ENCODE assay signal across 8 cellular contexts in genomic region chr1:27725374-27726172, GRCh38. TPM values are rescaled to one million over a fixed set of nuclear protein-coding genes. Genes with fewer than 3 reads are reported as not detected.
A peak's percentile ranks its signal among the peaks of the same experiment; 100 is the strongest.
DNase-seq lines count a peak whose midpoint lies in the region; ATAC-seq, FAIRE-seq and TF ChIP-seq lines count a peak whose summit lies in the region.

FAM76A (plus strand) TSS chr1:27725961; CDS start chr1:27726081, 120 bp downstream.

- no peaks in the 10 kb centered on the region for H3K27me3 Mint-ChIP-seq in Calu3 (ENCODE audit: unreplicated experiment)
- H3K27me3 Mint-ChIP-seq in activated CD8-positive, alpha-beta memory T cell treated with anti-CD3 and anti-CD28 coated beads, Interleukin-2, amount 10 ng/mL, durations not matched to agents 7 days and 5 days = peaks cover 2% of the 10 kb centered on the region

- peak within 1 kb of the TSS; percentile 68 for H3K4me3 Mint-ChIP-seq in Calu3 (ENCODE audit: low read depth, unreplicated experiment)
- peak within 1 kb of the TSS; percentile 84 for H3K4me3 Mint-ChIP-seq in activated CD8-positive, alpha-beta memory T cell treated with anti-CD3 and anti-CD28 coated beads, Interleukin-2, amount 10 ng/mL, durations not matched to agents 7 days and 5 days

- H2BK15ac ChIP-seq in H1 (ENCODE audit: low read length) (no peak within 1 kb of the TSS; the same call in 1 of the 2 replicates), mesenchymal stem cell (ENCODE audit: low read depth, poor library complexity, severe bottlenecking) (peak within 1 kb of the TSS; percentile 98)

- H3K4ac ChIP-seq in H1 (replicated peaks; ENCODE audit: insufficient read length, low read depth, low read length) (no peak within 1 kb of the TSS), mesenchymal stem cell (ENCODE audit: low read depth in 1 of 2, low read length in 2 of 2) (peak within 1 kb of the TSS; percentile 21 to 58)

- H3K14ac ChIP-seq in H1 (ENCODE audit: insufficient read length) (no peak within 1 kb of the TSS), mesenchymal stem cell (ENCODE audit: low read length in 2 of 2) (peak within 1 kb of the TSS in 1 of 2 experiments; percentile 93)

- peak within 1 kb of the TSS; percentile 93 for H3K27ac Mint-ChIP-seq in Calu3 (ENCODE audit: unreplicated experiment)
- H3K27ac Mint-ChIP-seq in activated CD8-positive, alpha-beta memory T cell treated with anti-CD3 and anti-CD28 coated beads, Interleukin-2, amount 10 ng/mL, durations not matched to agents 7 days and 5 days = peak within 1 kb of the TSS; percentile 93

- no peaks in the 10 kb centered on the region; a peak in 1 of 4 replicates for H3K79me2 ChIP-seq in H1 (ENCODE audit: control insufficient read depth in 1 of 2, insufficient read depth in 2 of 2, low read length in 2 of 2)

- H3K9ac ChIP-seq in H1 (replicated peaks in 1 of 4; ENCODE audit: extremely low read depth in 1 of 4, low read depth in 3 of 4, low read length in 3 of 4) (peak within 1 kb of the TSS; percentile 44 to 84 (median 52)), mesenchymal stem cell (ENCODE audit: low read length) (peak within 1 kb of the TSS; percentile 99)

- no peaks in the 10 kb centered on the region for H4K20me1 ChIP-seq in H1 (replicated peaks in 1 of 2; ENCODE audit: control insufficient read depth in 1 of 2, insufficient read depth in 2 of 2, low read length in 2 of 2)

- H3K27me3 ChIP-seq in H1 (replicated peaks in 1 of 4; ENCODE audit: control insufficient read depth in 3 of 4, extremely low read depth in 1 of 4, insufficient read depth in 3 of 4, low read length in 3 of 4) (peaks cover 0 to 2% (median 0%) of the 10 kb centered on the region in 4 experiments; a peak in 1 of 7 replicates), mesenchymal stem cell (ENCODE audit: control insufficient read depth in 1 of 2, insufficient read depth in 1 of 2, low read length in 2 of 2) (no peaks in the 10 kb centered on the region)

- H4K91ac ChIP-seq in H1 (replicated peaks; ENCODE audit: insufficient read length, low read length) = no peak within 1 kb of the TSS
- peak within 1 kb of the TSS; percentile 50 for H4K91ac ChIP-seq in mesenchymal stem cell (ENCODE audit: low read length)

- TF ChIP-seq POLR2A in H1 (IDR thresholded peaks at IDR 0.05; ENCODE audit: control extremely low read depth in 1 of 2, low read depth in 2 of 2, low read length in 2 of 2) = peak in 1 of 2 experiments; percentile 45; a peak in 2 of 3 replicates

- peak within 1 kb of the TSS; percentile 63; the same call in 1 of the 2 replicates for H4K8ac ChIP-seq in H1 (ENCODE audit: extremely low read depth, insufficient read depth, low read length)
- peak within 1 kb of the TSS; percentile 83 for H4K8ac ChIP-seq in mesenchymal stem cell (ENCODE audit: low read length)

- H3K4me2 ChIP-seq in H1 (ENCODE audit: insufficient read depth in 1 of 2, low read depth in 2 of 2, low read length in 2 of 2) (peak within 1 kb of the TSS; percentile 74 to 79), mesenchymal stem cell (ENCODE audit: low read length, poor library complexity, severe bottlenecking) (peak within 1 kb of the TSS; percentile 90)

- peak within 1 kb of the TSS; percentile 93 for H3K18ac ChIP-seq in H1 (ENCODE audit: extremely low read depth, low read length)
- H3K18ac ChIP-seq in mesenchymal stem cell (ENCODE audit: low read depth in 1 of 2, low read length in 2 of 2) = peak within 1 kb of the TSS; percentile 75 to 88

- POLR2A ChIA-PET in H1 (lab: Charles Lee; ENCODE audit: partially characterized antibody) = interaction anchor here (0.6 to 1.6 kb wide), 16 partner anchors 10 to 603 kb away, joined by 3 to 8 read pairs (median 3); partner anchors contain the start of genes IFI6, MED18, PPP1R8 and SESN2

- TF ChIP-seq CTCF in Calu3 (IDR thresholded peaks at IDR 0.05; ENCODE audit: unreplicated experiment) (peak; percentile 43), H1 (IDR thresholded peaks at IDR 0.05; ENCODE audit: control extremely low read depth in 1 of 3, insufficient read depth in 1 of 3, low read depth in 1 of 3, low read length in 3 of 3) (peak in 2 of 3 experiments; percentile 33 to 53; a peak in 3 of 4 replicates)

- peak within 1 kb of the TSS; percentile 32 for H4K5ac ChIP-seq in H1 (ENCODE audit: insufficient read length, low read depth, low read length)

- H2BK120ac ChIP-seq in H1 (replicated peaks; ENCODE audit: low read depth, low read length) (peak within 1 kb of the TSS; percentile 40), mesenchymal stem cell (ENCODE audit: low read depth, low read length) (peak within 1 kb of the TSS; percentile 34)

- ATAC-seq in GM21381 (IDR thresholded peaks at IDR 0.05; ENCODE audit: unreplicated experiment) = peak; percentile 92
- ATAC-seq in activated CD8-positive, alpha-beta memory T cell treated with anti-CD3 and anti-CD28 coated beads, Interleukin-2, amount 10 ng/mL, durations not matched to agents 7 days and 5 days = peak; percentile 93

- DNase-seq in Calu3 = peak; percentile 96
- DNase-seq in HUDEP-2 (lab: John Stamatoyannopoulos, UW; ENCODE audit: unreplicated experiment in 76 of 76) = peak; percentile 57 to 99 (median 98)
- peak; percentile 98 for DNase-seq in NOMO-1 treated with dmso at 0.1 percent for 144 hours (lab: John Stamatoyannopoulos, UW; ENCODE audit: unreplicated experiment)
- peak; percentile 100 for DNase-seq in activated CD8-positive, alpha-beta memory T cell treated with anti-CD3 and anti-CD28 coated beads, Interleukin-2, amount 10 ng/mL, durations not matched to agents 7 days and 5 days
- DNase-seq in H1 (ENCODE audit: low read depth in 1 of 2, low spot score in 2 of 2) = peak; percentile 98 to 99
- peak; percentile 99 for DNase-seq in mesenchymal stem cell
- DNase-seq in stimulated activated CD8-positive, alpha-beta memory T cell treated with anti-CD3 and anti-CD28 coated beads, Interleukin-12 subunit alpha, Interleukin-12 subunit beta, amount 100 ng/mL, for 4 hours (ENCODE audit: low read depth) = peak; percentile 99

- no peak within 1 kb of the TSS for H3K23ac ChIP-seq in H1 (ENCODE audit: insufficient read length)
- peak within 1 kb of the TSS in 1 of 2 experiments; percentile 69 for H3K23ac ChIP-seq in mesenchymal stem cell (ENCODE audit: low read length in 2 of 2)

- peaks cover 21% of the 10 kb centered on the region for H3K36me3 Mint-ChIP-seq in Calu3 (ENCODE audit: insufficient read depth, unreplicated experiment)
- H3K36me3 Mint-ChIP-seq in activated CD8-positive, alpha-beta memory T cell treated with anti-CD3 and anti-CD28 coated beads, Interleukin-2, amount 10 ng/mL, durations not matched to agents 7 days and 5 days = peaks cover 7% of the 10 kb centered on the region

- no peaks in the 10 kb centered on the region for H3K36me3 ChIP-seq in H1 (ENCODE audit: control insufficient read depth in 2 of 4, insufficient read depth in 4 of 4, low read length in 3 of 4)
- peaks cover 4 to 25% of the 10 kb centered on the region in 2 experiments for H3K36me3 ChIP-seq in mesenchymal stem cell (ENCODE audit: control insufficient read depth in 1 of 2, insufficient read depth in 2 of 2, low read depth in 1 of 2, low read length in 2 of 2)

- no peaks in the 10 kb centered on the region for H3K9me3 Mint-ChIP-seq in Calu3 (ENCODE audit: low read depth, unreplicated experiment)
- no peaks in the 10 kb centered on the region for H3K9me3 Mint-ChIP-seq in activated CD8-positive, alpha-beta memory T cell treated with anti-CD3 and anti-CD28 coated beads, Interleukin-2, amount 10 ng/mL, durations not matched to agents 7 days and 5 days (ENCODE audit: low read depth)

- TF ChIP-seq RAD21 in H1 (IDR thresholded peaks at IDR 0.05 in 1 of 2, conservative IDR thresholded peaks at IDR 0.05 in 1 of 2; ENCODE audit: low read depth in 2 of 2, low read length in 2 of 2) = peak; percentile 11 to 17; a peak in 1 of 4 replicates

- H2AK5ac ChIP-seq in H1 (ENCODE audit: low read depth, low read length) (no peak within 1 kb of the TSS), mesenchymal stem cell (ENCODE audit: low read length, severe bottlenecking) (peak within 1 kb of the TSS; percentile 68)

- H2BK12ac ChIP-seq in H1 (ENCODE audit: low read depth, low read length) (peak within 1 kb of the TSS; percentile 12; the same call in 1 of the 2 replicates), mesenchymal stem cell (ENCODE audit: low read length in 2 of 2) (no peak within 1 kb of the TSS)

- H2AFZ ChIP-seq in H1 (ENCODE audit: low read length) (peak within 1 kb of the TSS; percentile 62; the same call in 1 of the 2 replicates), mesenchymal stem cell (ENCODE audit: low read depth, low read length) (peak within 1 kb of the TSS; percentile 98)

- H3K4me1 ChIP-seq in H1 (replicated peaks in 1 of 4; ENCODE audit: control insufficient read depth in 3 of 4, insufficient read depth in 4 of 4, low read length in 3 of 4) (peaks cover 0 to 5% (median under 1%) of the 10 kb centered on the region in 4 experiments; a peak in 3 of 7 replicates), mesenchymal stem cell (ENCODE audit: control insufficient read depth, insufficient read depth, low read depth, low read length) (peaks cover 4% of the 10 kb centered on the region)

- no peak within 1 kb of the TSS for H2BK20ac ChIP-seq in H1 (ENCODE audit: low read length)

- peak within 1 kb of the TSS; percentile 77 to 89 (median 86) for H3K4me3 ChIP-seq in H1 (ENCODE audit: extremely low read depth in 1 of 4, insufficient read depth in 2 of 4, low read depth in 3 of 4, low read length in 4 of 4)
- H3K4me3 ChIP-seq in mesenchymal stem cell (ENCODE audit: insufficient read depth in 1 of 2, low read depth in 1 of 2, low read length in 2 of 2) = peak within 1 kb of the TSS; percentile 96 to 97

- H3K79me1 ChIP-seq in H1 (ENCODE audit: low read depth, low read length) (no peaks in the 10 kb centered on the region), mesenchymal stem cell (replicated peaks; ENCODE audit: low read length, poor library complexity, severe bottlenecking) (peaks cover 8% of the 10 kb centered on the region)

- TF ChIP-seq EP300 in H1 (IDR thresholded peaks at IDR 0.05; ENCODE audit: borderline replicate concordance in 1 of 2, low read depth in 2 of 2, low read length in 2 of 2) = peak in 1 of 2 experiments; percentile 10; a peak in 1 of 3 replicates

- WGBS in H1 (ENCODE audit: extremely low coverage in 1 of 2, insufficient coverage in 1 of 2, insufficient read length in 1 of 2, insufficient replicate concordance in 2 of 2, low coverage in 1 of 2, low lambda C conversion rate in 2 of 2, missing lambda C conversion rate in 1 of 2), 2 experiments = 4% methylated on average over 43 of the region's 72 CpGs; no CpG with 5 or more reads in 1 of the 2 experiments
- WGBS in mesenchymal stem cell = 8% methylated on average over 48 of the region's 72 CpGs

- no peaks in the 10 kb centered on the region for H3K4me1 Mint-ChIP-seq in Calu3 (ENCODE audit: low read depth, unreplicated experiment)
- peaks cover 20% of the 10 kb centered on the region for H3K4me1 Mint-ChIP-seq in activated CD8-positive, alpha-beta memory T cell treated with anti-CD3 and anti-CD28 coated beads, Interleukin-2, amount 10 ng/mL, durations not matched to agents 7 days and 5 days

- peak within 1 kb of the TSS; percentile 81; the same call in 1 of the 2 replicates for H2BK5ac ChIP-seq in H1 (ENCODE audit: low read depth, low read length)
- peak within 1 kb of the TSS; percentile 10 for H2BK5ac ChIP-seq in mesenchymal stem cell (ENCODE audit: low read depth, low read length, poor library complexity, severe bottlenecking)

- BruUV-seq in Calu3 (replicated peaks; lab: Mats Ljungman, UMichigan) = no TSS peak

- H3K9me3 ChIP-seq in H1 (ENCODE audit: insufficient read depth in 2 of 2, low read depth in 1 of 2, low read length in 1 of 2) = no peaks in the 10 kb centered on the region
- no peaks in the 10 kb centered on the region for H3K9me3 ChIP-seq in mesenchymal stem cell (ENCODE audit: control insufficient read depth, low read length)

- no peak within 1 kb of the TSS for H3K56ac ChIP-seq in H1 (replicated peaks; ENCODE audit: insufficient read length, low read depth, low read length)

- CTCF ChIA-PET in Calu3 (lab: Charles Lee) = interaction anchor here (1.0 to 1.6 kb wide), 6 partner anchors 12 to 289 kb away, joined by 3 to 15 read pairs (median 6); partner anchors contain the start of genes IFI6, PPP1R8 and STX12
- CTCF ChIA-PET in activated CD8-positive, alpha-beta memory T cell treated with anti-CD3 and anti-CD28 coated beads, Interleukin-2, amount 10 ng/mL, durations not matched to agents 7 days and 5 days (lab: Charles Lee) = interaction anchor here (0.6 to 2.6 kb wide), 21 partner anchors 17 to 1011 kb away, joined by 3 to 24 read pairs (median 3); partner anchors contain the start of genes EYA3, IFI6, PPP1R8 and STX12
- CTCF ChIA-PET in H1 (lab: Charles Lee; ENCODE audit: partially characterized antibody) = interaction anchor here (0.5 to 1.9 kb wide), 9 partner anchors 47 to 606 kb away, joined by 3 to 9 read pairs (median 3); partner anchors contain the start of genes IFI6 and STX12

- H3K27ac ChIP-seq in H1 (ENCODE audit: low read depth, low read length) (peak within 1 kb of the TSS; percentile 65), mesenchymal stem cell (ENCODE audit: low read length, poor library complexity, severe bottlenecking) (peak within 1 kb of the TSS; percentile 21)

- peak; percentile 32 for FAIRE-seq in H1 (lab: Jason Lieb, UNC)

- peaks cover 3% of the 10 kb centered on the region; the same call in 1 of the 2 replicates for H3K23me2 ChIP-seq in H1 (ENCODE audit: low read depth, low read length)

- intact Hi-C loops in Calu3 (cut with micrococcal nuclease; ENCODE audit: unreplicated experiment) = loop anchor here (5.0 kb wide), 1 partner anchor 53 kb away; the partner anchor contains the start of gene IFI6

RNA-seq across cellular contexts. Expression of gene FAM76A, which starts in this region (rescaled TPM):
- 10.7 and 11.5 TPM in 2 replicates for total RNA-seq in Calu3 (2022)
- total RNA-seq in activated CD8-positive, alpha-beta memory T cell treated with anti-CD3 and anti-CD28 coated beads, Interleukin-2, amount 10 ng/mL, durations not matched to agents 7 days and 5 days = 10 to 100 TPM; 11.8 to 13.2 TPM
- total RNA-seq in H1 (2021; fragmentation: NEBNext Ultra II Directional; extraction: Animal tissue kit (Norgen Biotek cat#: 25700)) = 12.8 and 16.2 TPM in 2 replicates
- 2.7 and 3.4 TPM in 2 replicates for polyA plus RNA-seq in H1 (2011; rRNA removed)
- polyA plus RNA-seq in H1 (2011; cell fraction: cytosol; rRNA removed) = 5.2 TPM
- 5.9 TPM for polyA plus RNA-seq in H1 (2011; cell fraction: nucleus; rRNA removed)
- polyA plus RNA-seq in H1 (2012, experiment 1 of 2) = 8.3 to 9.4 TPM (median 9.1 TPM) in 4 replicates
- polyA plus RNA-seq in H1 (2012, experiment 2 of 2) = 1.2 TPM
- polyA plus RNA-seq in H1 (2013, experiment 1 of 2) = 7.5 TPM
- polyA plus RNA-seq in H1 (2013, experiment 2 of 2) = 8.1 TPM
- polyA minus RNA-seq in H1 (2011; rRNA and poly(A)+ RNA removed) = 10.1 and 15.7 TPM in 2 replicates
- polyA minus RNA-seq in H1 (2011; cell fraction: cytosol; rRNA and poly(A)+ RNA removed) = 10.3 TPM
- polyA minus RNA-seq in H1 (2011; cell fraction: nucleus; rRNA and poly(A)+ RNA removed) = 7.3 TPM
- 10.4 TPM for polyA plus RNA-seq in mesenchymal stem cell (2013, experiment 1 of 2)
- polyA plus RNA-seq in mesenchymal stem cell (2013, experiment 2 of 2) = 10.1 TPM

Comparison
In these comparisons a context has a peak if more than half of its experiments do, and no peak if none do; other contexts are left out.
1. Peak in every context shown above with its lines: DNase-seq, ATAC-seq, H3K4me3 ChIP-seq and H3K27ac ChIP-seq.